In the genomic region with DNA sequence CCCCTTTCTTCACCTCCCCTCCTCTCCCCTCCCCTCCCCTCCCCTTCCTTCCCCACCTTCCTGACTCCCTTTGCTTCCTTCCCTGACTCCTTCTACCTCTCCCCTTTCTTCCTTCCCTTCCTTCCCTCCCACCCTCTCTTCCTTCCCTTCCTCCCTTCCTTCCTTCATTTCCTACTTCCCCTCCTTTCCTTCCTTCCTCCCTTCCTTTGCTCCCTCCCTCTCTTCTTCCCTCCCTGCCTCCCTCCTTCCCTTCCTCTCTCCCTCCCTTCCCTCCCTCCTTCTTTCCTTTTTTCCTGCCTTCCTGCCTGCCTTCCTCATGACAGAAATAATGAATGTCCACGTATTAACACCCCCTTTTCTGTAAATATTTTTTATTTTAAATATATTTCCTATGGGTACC, we compare ENCODE assay signal across 34 cellular contexts.
"Had no signal": no experiment of that assay in that cellular context is flagged by ENCODE, and none has a peak within 500 bp of the region (broad histone marks: within the 10 kb centered on the region; RNA-seq: fewer than 3 reads in every experiment).

No MANE protein-coding gene starts in this region.

- H3K9me3 Mint-ChIP-seq: activated B cell treated with CpG ODN at 0.5 μM for 24 hours; activated CD4-positive, alpha-beta memory T cell treated with anti-CD3 and anti-CD28 coated beads for 36 hours; activated CD4-positive, alpha-beta T cell treated with anti-CD3 and anti-CD28 coated beads, Interleukin-2, amount 10 ng/mL, durations not matched to agents 24 days and 14 days; activated CD8-positive, alpha-beta T cell treated with anti-CD3 and anti-CD28 coated beads for 36 hours; activated naive CD4-positive, alpha-beta T cell treated with anti-CD3 and anti-CD28 coated beads for 36 hours; activated naive CD4-positive, alpha-beta T cell treated with anti-CD3 and anti-CD28 coated beads, Interleukin-2, amount 50 U/mL, for 72 hours; activated naive CD8-positive, alpha-beta T cell treated with anti-CD3 and anti-CD28 coated beads for 36 hours; activated T-cell treated with anti-CD3 and anti-CD28 coated beads, Interleukin-2, amount 50 U/mL, for 4 hours; activated T-cell treated with anti-CD3 and anti-CD28 coated beads, Interleukin-2, amount 50 U/mL, for 72 hours; activated T-helper 1 cell treated with anti-CD3 and anti-CD28 coated beads, Interleukin-12 subunit alpha, Interleukin-12 subunit beta, Interleukin-2, Interleukin-4 antibody, amounts not matched to agents 30 ng/mL and 10 ng/mL and 1 ng/mL, durations not matched to agents 14 hours and 24 hours and 36 hours; activated T-helper 17 cell treated with anti-CD3 and anti-CD28 coated beads, Interleukin-2, amount 50 U/mL, for 72 hours; T-helper 1 cell treated with Interleukin-12 subunit alpha and Interleukin-12 subunit beta and Interleukin-4 antibody, amounts not matched to agents 30 μg/mL and 1 μg/mL, for 36 hours; T-helper 2 cell treated with Interferon-gamma antibody and Interleukin-4, amounts not matched to agents 5 μg/mL and 100 μg/mL, for 36 hours had no signal

- H3K36me3 ChIP-seq: adrenal gland, brain microvascular endothelial cell, breast epithelium had no signal

- H3K4me3 Mint-ChIP-seq: activated B cell treated with CpG ODN at 0.5 μM for 24 hours; activated CD4-positive, alpha-beta memory T cell treated with anti-CD3 and anti-CD28 coated beads for 36 hours; activated CD4-positive, alpha-beta T cell treated with anti-CD3 and anti-CD28 coated beads, Interleukin-2, amount 10 ng/mL, durations not matched to agents 24 days and 14 days; activated CD8-positive, alpha-beta T cell treated with anti-CD3 and anti-CD28 coated beads for 36 hours; activated naive CD4-positive, alpha-beta T cell treated with anti-CD3 and anti-CD28 coated beads for 36 hours; activated naive CD8-positive, alpha-beta T cell treated with anti-CD3 and anti-CD28 coated beads for 36 hours; activated T-cell treated with anti-CD3 and anti-CD28 coated beads, Interleukin-2, amount 50 U/mL, for 4 hours; activated T-cell treated with anti-CD3 and anti-CD28 coated beads, Interleukin-2, amount 50 U/mL, for 72 hours; activated T-helper 1 cell treated with anti-CD3 and anti-CD28 coated beads, Interleukin-12 subunit alpha, Interleukin-12 subunit beta, Interleukin-2, Interleukin-4 antibody, amounts not matched to agents 30 ng/mL and 10 ng/mL and 1 ng/mL, durations not matched to agents 14 hours and 24 hours and 36 hours; activated T-helper 17 cell treated with anti-CD3 and anti-CD28 coated beads, Interleukin-2, amount 50 U/mL, for 72 hours; T-helper 1 cell treated with Interleukin-12 subunit alpha and Interleukin-12 subunit beta and Interleukin-4 antibody, amounts not matched to agents 30 μg/mL and 1 μg/mL, for 36 hours; T-helper 2 cell treated with Interferon-gamma antibody and Interleukin-4, amounts not matched to agents 5 μg/mL and 100 μg/mL, for 36 hours had no signal

- H3K4me1 ChIP-seq: adrenal gland, body of pancreas, breast epithelium had no signal

- H3K4me3 ChIP-seq: adrenal gland, body of pancreas, breast epithelium had no signal

- H3K27me3 Mint-ChIP-seq: activated B cell treated with CpG ODN at 0.5 μM for 24 hours; activated CD4-positive, alpha-beta memory T cell treated with anti-CD3 and anti-CD28 coated beads for 36 hours; activated CD4-positive, alpha-beta T cell treated with anti-CD3 and anti-CD28 coated beads, Interleukin-2, amount 10 ng/mL, durations not matched to agents 24 days and 14 days; activated CD8-positive, alpha-beta T cell treated with anti-CD3 and anti-CD28 coated beads for 36 hours; activated naive CD8-positive, alpha-beta T cell treated with anti-CD3 and anti-CD28 coated beads for 36 hours; activated T-helper 17 cell treated with anti-CD3 and anti-CD28 coated beads, Interleukin-2, amount 50 U/mL, for 72 hours had no signal

- H3K27ac ChIP-seq: adrenal gland, body of pancreas, brain microvascular endothelial cell, breast epithelium, VCaP had no signal

- H3K9me3 ChIP-seq: adrenal gland, body of pancreas, breast epithelium had no signal

- H3K36me3 Mint-ChIP-seq: activated naive CD4-positive, alpha-beta T cell treated with anti-CD3 and anti-CD28 coated beads, Interleukin-2, amount 50 U/mL, for 72 hours; activated naive CD8-positive, alpha-beta T cell treated with anti-CD3 and anti-CD28 coated beads for 36 hours had no signal

- H3K27ac Mint-ChIP-seq: activated B cell treated with CpG ODN at 0.5 μM for 24 hours; activated CD4-positive, alpha-beta memory T cell treated with anti-CD3 and anti-CD28 coated beads for 36 hours; activated CD4-positive, alpha-beta T cell treated with anti-CD3 and anti-CD28 coated beads, Interleukin-2, amount 10 ng/mL, durations not matched to agents 24 days and 14 days; activated CD8-positive, alpha-beta T cell treated with anti-CD3 and anti-CD28 coated beads for 36 hours; activated naive CD4-positive, alpha-beta T cell treated with anti-CD3 and anti-CD28 coated beads for 36 hours; activated naive CD4-positive, alpha-beta T cell treated with anti-CD3 and anti-CD28 coated beads, Interleukin-2, amount 50 U/mL, for 72 hours; activated naive CD8-positive, alpha-beta T cell treated with anti-CD3 and anti-CD28 coated beads for 36 hours; activated T-cell treated with anti-CD3 and anti-CD28 coated beads, Interleukin-2, amount 50 U/mL, for 72 hours; activated T-helper 1 cell treated with anti-CD3 and anti-CD28 coated beads, Interleukin-12 subunit alpha, Interleukin-12 subunit beta, Interleukin-2, Interleukin-4 antibody, amounts not matched to agents 30 ng/mL and 10 ng/mL and 1 ng/mL, durations not matched to agents 14 hours and 24 hours and 36 hours; activated T-helper 17 cell treated with anti-CD3 and anti-CD28 coated beads, Interleukin-2, amount 50 U/mL, for 72 hours; T-helper 1 cell treated with Interleukin-12 subunit alpha and Interleukin-12 subunit beta and Interleukin-4 antibody, amounts not matched to agents 30 μg/mL and 1 μg/mL, for 36 hours; T-helper 2 cell treated with Interferon-gamma antibody and Interleukin-4, amounts not matched to agents 5 μg/mL and 100 μg/mL, for 36 hours had no signal

- H3K4me1 Mint-ChIP-seq: activated B cell treated with CpG ODN at 0.5 μM for 24 hours; activated CD4-positive, alpha-beta T cell treated with anti-CD3 and anti-CD28 coated beads, Interleukin-2, amount 10 ng/mL, durations not matched to agents 24 days and 14 days; activated naive CD8-positive, alpha-beta T cell treated with anti-CD3 and anti-CD28 coated beads for 36 hours; activated T-helper 17 cell treated with anti-CD3 and anti-CD28 coated beads, Interleukin-2, amount 50 U/mL, for 72 hours had no signal

- ATAC-seq: activated CD8-positive, alpha-beta T cell treated with anti-CD3 and anti-CD28 coated beads for 36 hours; activated naive CD4-positive, alpha-beta T cell treated with anti-CD3 and anti-CD28 coated beads, Interleukin-2, amount 50 U/mL, for 72 hours; activated T-cell treated with anti-CD3 and anti-CD28 coated beads, Interleukin-2, amount 50 U/mL, for 4 hours; activated T-cell treated with anti-CD3 and anti-CD28 coated beads, Interleukin-2, amount 50 U/mL, for 72 hours; activated T-helper 17 cell treated with anti-CD3 and anti-CD28 coated beads, Interleukin-2, amount 50 U/mL, for 72 hours; body of pancreas had no signal

- H3K27me3 ChIP-seq: adrenal gland, body of pancreas, brain microvascular endothelial cell, breast epithelium had no signal

- DNase-seq: activated B cell treated with CpG ODN at 0.5 μM for 24 hours; activated CD4-positive, alpha-beta memory T cell treated with anti-CD3 and anti-CD28 coated beads for 36 hours; activated CD4-positive, alpha-beta T cell treated with anti-CD3 and anti-CD28 coated beads for 4 hours; activated CD4-positive, alpha-beta T cell treated with anti-CD3 and anti-CD28 coated beads, Interleukin-2, amount 10 ng/mL, durations not matched to agents 24 days and 14 days; activated CD4-positive, alpha-beta T cell treated with anti-CD3 and anti-CD28 coated beads, Interleukin-2, amount 50 U/mL, for 1 hour; activated CD4-positive, alpha-beta T cell treated with anti-CD3 and anti-CD28 coated beads, Interleukin-2, amount 50 U/mL, for 4 hours; activated CD4-positive, CD25-positive, alpha-beta regulatory T cell treated with anti-CD3 and anti-CD28 coated beads, Interleukin-2, amount 50 U/mL, for 72 hours; activated CD8-positive, alpha-beta memory T cell treated with anti-CD3 and anti-CD28 coated beads, Interleukin-2, amount 50 U/mL, for 4 hours; activated CD8-positive, alpha-beta T cell treated with anti-CD3 and anti-CD28 coated beads for 36 hours; activated effector memory CD4-positive, alpha-beta T cell treated with anti-CD3 and anti-CD28 coated beads, Interleukin-2, amount 50 U/mL, for 16 hours; activated gamma-delta T cell treated with Interleukin-2 at 50 U/mL for 16 hours; activated naive CD4-positive, alpha-beta T cell; activated naive CD4-positive, alpha-beta T cell treated with anti-CD3 and anti-CD28 coated beads for 36 hours; activated naive CD4-positive, alpha-beta T cell treated with anti-CD3 and anti-CD28 coated beads, Interleukin-2, amount 50 U/mL, for 16 hours; activated naive CD8-positive, alpha-beta T cell treated with anti-CD3 and anti-CD28 coated beads for 36 hours; activated T-cell treated with anti-CD3 and anti-CD28 coated beads for 4 hours; activated T-cell treated with anti-CD3 and anti-CD28 coated beads, Interleukin-2, amount 50 U/mL, for 1 hour; activated T-cell treated with anti-CD3 and anti-CD28 coated beads, Interleukin-2, amount 50 U/mL, for 4 hours; activated T-cell treated with anti-CD3 and anti-CD28 coated beads, Interleukin-2, amount 50 U/mL, for 72 hours; adrenal gland; amniotic stem cell; aorta; body of pancreas; brain microvascular endothelial cell; central memory CD4-positive, alpha-beta T cell; T-helper 2 cell; T-helper 9 cell had no signal
